ENCODE assay signal across 14 cellular contexts in genomic region chr12:31517994-31518393, GRCh38.
A peak's percentile ranks its signal among the peaks of the same experiment; 100 is the strongest.
DNase-seq lines count a peak whose midpoint lies in the region; ATAC-seq and TF ChIP-seq lines count a peak whose summit lies in the region.
"Had no signal": no experiment of that assay in that cellular context is flagged by ENCODE, and none has a peak within 500 bp of the region (broad histone marks: within the 10 kb centered on the region; RNA-seq: fewer than 3 reads in every experiment).

No MANE protein-coding gene starts in this region.

- H3K4me1 ChIP-seq in HUES64 (ENCODE audit: insufficient read depth, low read length) (peaks cover 55% of the 10 kb centered on the region), left lung (peaks cover 0 to 3% of the 10 kb centered on the region in 2 donors)

- in situ Hi-C loops in astrocyte of the spinal cord (cut with HindIII; ENCODE audit: low sequenced_read_pairs) = no loop called here

- peak overlapping the region; percentile 58 for H3K9ac ChIP-seq in HUES64 (ENCODE audit: low read depth, low read length)

- H3K36me3 ChIP-seq in HUES64 (ENCODE audit: insufficient read depth, low read length) (no peaks in the 10 kb centered on the region), left lung (no peaks in the 10 kb centered on the region)
- H3K36me3 ChIP-seq: gastroesophageal sphincter, right lobe of liver had no signal

- H3K9me3 ChIP-seq in HUES64 (ENCODE audit: insufficient read depth, low read depth, low read length) (no peaks in the 10 kb centered on the region), left lung (no peaks in the 10 kb centered on the region)
- H3K9me3 ChIP-seq: gastroesophageal sphincter, right lobe of liver had no signal

- H3K27ac ChIP-seq in HUES64 (ENCODE audit: low read depth, low read length) = peak overlapping the region; percentile 96
- no peak overlapping the region for H3K27ac ChIP-seq in left lung
- H3K27ac ChIP-seq: right lobe of liver had no signal

- H3K4me3 Mint-ChIP-seq in stimulated activated effector memory CD8-positive, alpha-beta T cell treated with anti-CD3 and anti-CD28 coated beads, Interleukin-12 subunit alpha, Interleukin-12 subunit beta, amount 100 ng/mL, for 72 hours = no peak overlapping the region
- H3K4me3 Mint-ChIP-seq: CD8-positive, alpha-beta memory T cell had no signal

- DNase-seq in DMS79 treated with DMSO at 0.1 percent for 48 hours (lab: John Stamatoyannopoulos, UW) (peak; percentile 21), astrocyte of the spinal cord (ENCODE audit: low read depth, low spot score) (peak; percentile 56), left lung (no peak), GM19238 (ENCODE audit: insufficient read length, low spot score) (no peak), OCI-M1 (lab: John Stamatoyannopoulos, UW) (no peak), ecto neural progenitor cell (ENCODE audit: low spot score) (no peak)
- DNase-seq in stimulated activated effector memory CD8-positive, alpha-beta T cell treated with anti-CD3 and anti-CD28 coated beads, Interleukin-12 subunit alpha, Interleukin-12 subunit beta, amount 100 ng/mL, for 72 hours (ENCODE audit: low spot score in 2 of 2) = no peak
- DNase-seq: CD8-positive, alpha-beta memory T cell; KG1; NCI-H524 treated with DMSO at 0.1 percent for 48 hours; right lobe of liver; T-helper 2 cell had no signal

- ATAC-seq in left lung = peak; percentile 13
- no peak for ATAC-seq in stimulated activated effector memory CD8-positive, alpha-beta T cell treated with anti-CD3 and anti-CD28 coated beads, Interleukin-12 subunit alpha, Interleukin-12 subunit beta, amount 100 ng/mL, for 72 hours
- ATAC-seq: gastroesophageal sphincter had no signal

- no peaks in the 10 kb centered on the region for H3K9me3 Mint-ChIP-seq in stimulated activated effector memory CD8-positive, alpha-beta T cell treated with anti-CD3 and anti-CD28 coated beads, Interleukin-12 subunit alpha, Interleukin-12 subunit beta, amount 100 ng/mL, for 72 hours
- H3K9me3 Mint-ChIP-seq: CD8-positive, alpha-beta memory T cell had no signal

- H3K4me1 Mint-ChIP-seq in stimulated activated effector memory CD8-positive, alpha-beta T cell treated with anti-CD3 and anti-CD28 coated beads, Interleukin-12 subunit alpha, Interleukin-12 subunit beta, amount 100 ng/mL, for 72 hours = no peaks in the 10 kb centered on the region
- H3K4me1 Mint-ChIP-seq: CD8-positive, alpha-beta memory T cell had no signal

- H3K36me3 Mint-ChIP-seq in stimulated activated effector memory CD8-positive, alpha-beta T cell treated with anti-CD3 and anti-CD28 coated beads, Interleukin-12 subunit alpha, Interleukin-12 subunit beta, amount 100 ng/mL, for 72 hours = no peaks in the 10 kb centered on the region
- H3K36me3 Mint-ChIP-seq: CD8-positive, alpha-beta memory T cell had no signal

- no peak overlapping the region for H3K4me3 ChIP-seq in HUES64 (ENCODE audit: low read length)
- no peak overlapping the region for H3K4me3 ChIP-seq in astrocyte of the spinal cord (ENCODE audit: low read depth, low read length)
- H3K4me3 ChIP-seq in left lung = no peak overlapping the region
- H3K4me3 ChIP-seq: gastroesophageal sphincter, right lobe of liver had no signal

- TF ChIP-seq CTCF in astrocyte of the spinal cord (IDR thresholded peaks at IDR 0.05; ENCODE audit: low read depth, low read length) (no peak), left lung (IDR thresholded peaks at IDR 0.05) (no peak)

- H3K27ac Mint-ChIP-seq in stimulated activated effector memory CD8-positive, alpha-beta T cell treated with anti-CD3 and anti-CD28 coated beads, Interleukin-12 subunit alpha, Interleukin-12 subunit beta, amount 100 ng/mL, for 72 hours = no peak overlapping the region
- H3K27ac Mint-ChIP-seq: CD8-positive, alpha-beta memory T cell had no signal

- 58% methylated on average over 1 of the region's 1 CpG for WGBS in HUES64

- H3K27me3 ChIP-seq in HUES64 (ENCODE audit: insufficient read depth, low read length) = no peaks in the 10 kb centered on the region
- H3K27me3 ChIP-seq in left lung = no peaks in the 10 kb centered on the region
- H3K27me3 ChIP-seq: gastroesophageal sphincter, right lobe of liver had no signal

- intact Hi-C loops in left lung (cut with DNase I) = no loop called here

Comparison
In these comparisons a context has a peak if more than half of its experiments do, and no peak if none do; other contexts are left out.
1. DNase-seq: peak in DMS79 treated with DMSO at 0.1 percent for 48 hours (single experiment) and astrocyte of the spinal cord (single experiment); none in left lung (0 of 2), GM19238 (single experiment), OCI-M1 (single experiment), ecto neural progenitor cell (single experiment) and stimulated activated effector memory CD8-positive, alpha-beta T cell treated with anti-CD3 and anti-CD28 coated beads, Interleukin-12 subunit alpha, Interleukin-12 subunit beta, amount 100 ng/mL, for 72 hours (0 of 2).